Comparison of ENCODE assay signal across 14 cellular contexts in genomic region chr2:121076501-121076820, GRCh38.
DNase-seq lines count a peak whose midpoint lies in the region; ATAC-seq, FAIRE-seq and TF ChIP-seq lines count a peak whose summit lies in the region.
"Had no signal": no experiment of that assay in that cellular context is flagged by ENCODE, and none has a peak within 500 bp of the region (broad histone marks: within the 10 kb centered on the region; RNA-seq: fewer than 3 reads in every experiment).

No MANE protein-coding gene starts in this region.

- H2AFZ ChIP-seq in endothelial cell of umbilical vein (ENCODE audit: low read depth, low read length): no peak overlapping the region

- H3K27ac ChIP-seq in endothelial cell of umbilical vein (ENCODE audit: insufficient read depth, low read depth, low read length): no peak overlapping the region
- H3K27ac ChIP-seq: Peyer's patch had no signal

- H3K9me3 ChIP-seq in endothelial cell of umbilical vein (replicated peaks; ENCODE audit: control insufficient read depth, insufficient read depth, low read length): no peaks in the 10 kb centered on the region
- H3K9me3 ChIP-seq: Peyer's patch had no signal

- ATAC-seq in GM21447 (IDR thresholded peaks at IDR 0.05; ENCODE audit: unreplicated experiment) (no peak), GM21390 (IDR thresholded peaks at IDR 0.05; ENCODE audit: unreplicated experiment) (no peak)
- ATAC-seq in stimulated activated naive CD8-positive, alpha-beta T cell treated with anti-CD3 and anti-CD28 coated beads, Interleukin-15, Interleukin-2, amounts not matched to agents 100 U/mL and 50 U/mL, for 24 hours: no peak

- no TSS peak for BruUV-seq in endothelial cell of umbilical vein (replicated peaks; lab: Mats Ljungman, UMichigan)

- dilution Hi-C loops in endothelial cell of umbilical vein (cut with MboI; ENCODE audit: extremely low pct_ligation_motif_present, low sequenced_read_pairs): no loop called here

- H4K20me1 ChIP-seq in endothelial cell of umbilical vein (replicated peaks; ENCODE audit: control insufficient read depth, extremely low read depth, insufficient read depth, low read length): no peaks in the 10 kb centered on the region

- no peaks in the 10 kb centered on the region for H3K36me3 ChIP-seq in endothelial cell of umbilical vein (ENCODE audit: control insufficient read depth in 2 of 2, extremely low read depth in 1 of 2, insufficient read depth in 2 of 2, low read length in 2 of 2)
- H3K36me3 ChIP-seq: Peyer's patch had no signal

- intact Hi-C loops in endothelial cell of umbilical vein (cut with micrococcal nuclease): no loop called here

- no peak overlapping the region for H3K4me2 ChIP-seq in endothelial cell of umbilical vein (ENCODE audit: insufficient read depth, low read length)

- FAIRE-seq in endothelial cell of umbilical vein (lab: Jason Lieb, UNC): no peak

- H3K9ac ChIP-seq in endothelial cell of umbilical vein (replicated peaks; ENCODE audit: extremely low read depth, insufficient read depth, low read length): no peak overlapping the region

- H3K4me3 ChIP-seq in endothelial cell of umbilical vein (replicated peaks in 1 of 3; ENCODE audit: insufficient read depth in 1 of 3, low read depth in 1 of 3, low read length in 3 of 3): no peak overlapping the region
- H3K4me3 ChIP-seq: Peyer's patch had no signal

- H3K4me1 ChIP-seq in endothelial cell of umbilical vein (ENCODE audit: control insufficient read depth, extremely low read depth, insufficient read depth, low read length): peaks cover 4% of the 10 kb centered on the region

- CTCF ChIA-PET in endothelial cell of umbilical vein (lab: Charles Lee): interaction anchor here (0.6 to 13.7 kb wide), 7 partner anchors 12 to 564 kb away, joined by 3 to 251 read pairs (median 3); no protein-coding TSS in a partner anchor

- TF ChIP-seq POLR2A in endothelial cell of umbilical vein (IDR thresholded peaks at IDR 0.05; ENCODE audit: low read depth, low read length): no peak

- POLR2A ChIA-PET in endothelial cell of umbilical vein (lab: Charles Lee): no interaction called here

- no peaks in the 10 kb centered on the region for H3K9me1 ChIP-seq in endothelial cell of umbilical vein (replicated peaks; ENCODE audit: control insufficient read depth, extremely low read depth, insufficient read depth, low read length)

- peaks cover 9% of the 10 kb centered on the region in 2 experiments for H3K27me3 ChIP-seq in endothelial cell of umbilical vein (ENCODE audit: control insufficient read depth in 2 of 2, insufficient read depth in 2 of 2, low read length in 2 of 2)

- no peak for TF ChIP-seq CTCF in endothelial cell of umbilical vein (IDR thresholded peaks at IDR 0.05; ENCODE audit: extremely low read depth in 1 of 2, insufficient read depth in 1 of 2, low read depth in 1 of 2, low read length in 2 of 2)

- DNase-seq in NCI-H2171 treated with DMSO at 0.1 percent for 48 hours (lab: John Stamatoyannopoulos, UW): peak; percentile 37
- DNase-seq in NCI-H2171 (lab: John Stamatoyannopoulos, UW): no peak
- peak; percentile 31 for DNase-seq in NCI-H69 (lab: John Stamatoyannopoulos, UW)
- DNase-seq in endothelial cell of umbilical vein (ENCODE audit: low read depth, low spot score): no peak
- no peak for DNase-seq in stimulated activated naive CD8-positive, alpha-beta T cell treated with anti-CD3 and anti-CD28 coated beads, Interleukin-15, Interleukin-2, amounts not matched to agents 100 U/mL and 50 U/mL, for 24 hours
- DNase-seq in NCI-H510A treated with DMSO at 0.1 percent for 48 hours (lab: John Stamatoyannopoulos, UW): no peak
- DNase-seq: DMS79, GF-D8, GOT3, NCI-H1417 treated with DMSO at 0.1 percent for 48 hours, SHP77 had no signal

- no peaks in the 10 kb centered on the region for H3K79me2 ChIP-seq in endothelial cell of umbilical vein (ENCODE audit: control insufficient read depth, insufficient read depth, low read length)

TF ChIP-seq in endothelial cell of umbilical vein, 7 proteins besides CTCF, POLR2A, EP300 and RAD21:
- TF ChIP-seq MYC (IDR thresholded peaks at IDR 0.05; ENCODE audit: low read depth, low read length) (no peak), JUN (IDR thresholded peaks at IDR 0.05; ENCODE audit: borderline replicate concordance, insufficient read depth, insufficient read length, low read depth) (no peak), EZH2 (IDR thresholded peaks at IDR 0.05; ENCODE audit: borderline replicate concordance, low read depth, low read length, severe bottlenecking) (peak; percentile 54), FOS (IDR thresholded peaks at IDR 0.05; ENCODE audit: borderline replicate concordance, insufficient read depth, low read length) (no peak), GATA2 (IDR thresholded peaks at IDR 0.05; ENCODE audit: insufficient read depth, insufficient read length, low read depth, low read length) (no peak), MAX (IDR thresholded peaks at IDR 0.05; ENCODE audit: insufficient read depth, insufficient read length) (no peak)
TF ChIP-seq in endothelial cell of umbilical vein: peak in this region for 1.

Comparison
In these comparisons a context has a peak if more than half of its experiments do, and no peak if none do; other contexts are left out.
1. DNase-seq: peak in NCI-H2171 treated with DMSO at 0.1 percent for 48 hours (single experiment) and NCI-H69 (single experiment); none in NCI-H2171 (single experiment), endothelial cell of umbilical vein (single experiment), stimulated activated naive CD8-positive, alpha-beta T cell treated with anti-CD3 and anti-CD28 coated beads, Interleukin-15, Interleukin-2, amounts not matched to agents 100 U/mL and 50 U/mL, for 24 hours (single experiment) and NCI-H510A treated with DMSO at 0.1 percent for 48 hours (single experiment).